8 cellular contexts compared by ENCODE assay signal in genomic region chr14:102363182-102363952, GRCh38. TPM values are rescaled to one million over a fixed set of nuclear protein-coding genes. Genes with fewer than 3 reads are reported as not detected.
DNase-seq lines count a peak whose midpoint lies in the region; ATAC-seq and TF ChIP-seq lines count a peak whose summit lies in the region.

No MANE protein-coding gene starts in this region.

- H3K36me3 Mint-ChIP-seq in naive B cell, result no peaks in the 10 kb centered on the region

- peak; percentile 30 for DNase-seq in ELF-1 (ENCODE audit: low read depth, low spot score)
- DNase-seq in IMR-90, result peak; percentile 50
- peak; percentile 42 to 50 for DNase-seq in activated CD4-positive, alpha-beta T cell treated with anti-CD3 and anti-CD28 coated beads, Interleukin-2, amount 50 U/mL, for 48 hours
- DNase-seq in esophagus muscularis mucosa (ENCODE audit: extremely low spot score), result no peak
- DNase-seq in naive B cell, result no peak
- DNase-seq in epidermal melanocyte (ENCODE audit: insufficient read length, low spot score), result no peak

- H3K27me3 ChIP-seq in IMR-90 (ENCODE audit: control insufficient read depth, insufficient read depth, low read length), result no peaks in the 10 kb centered on the region
- no peaks in the 10 kb centered on the region for H3K27me3 ChIP-seq in esophagus muscularis mucosa
- no peaks in the 10 kb centered on the region for H3K27me3 ChIP-seq in thymus (ENCODE audit: control insufficient read depth, insufficient read depth)

- dilution Hi-C loops in IMR-90 (cut with HindIII; ENCODE audit: low sequenced_read_pairs, unreplicated experiment), result no loop called here

- peak overlapping the region; percentile 14 for H4K5ac ChIP-seq in IMR-90 (ENCODE audit: low read depth, low read length)

- peak overlapping the region; percentile 17 to 44; a peak in 2 of 4 replicates for H4K8ac ChIP-seq in IMR-90 (ENCODE audit: low read depth in 2 of 2, low read length in 2 of 2)

- peaks cover 6% of the 10 kb centered on the region for H3K36me3 ChIP-seq in IMR-90 (ENCODE audit: control insufficient read depth, insufficient read depth, low read length)
- peaks cover 5 to 18% (median 11%) of the 10 kb centered on the region in 4 donors for H3K36me3 ChIP-seq in esophagus muscularis mucosa
- peaks cover 4% of the 10 kb centered on the region for H3K36me3 ChIP-seq in thymus (ENCODE audit: control insufficient read depth, insufficient read depth)

- peak overlapping the region; percentile 36 for H2BK5ac ChIP-seq in IMR-90 (ENCODE audit: low read depth, low read length, poor library complexity, severe bottlenecking)

- peak overlapping the region; percentile 42 for H3K56ac ChIP-seq in IMR-90 (ENCODE audit: extremely low read depth, insufficient read depth, low read length)

- H3K4me3 Mint-ChIP-seq in naive B cell, result no peak overlapping the region

- peak overlapping the region; percentile 83 for H2AK9ac ChIP-seq in IMR-90 (replicated peaks; ENCODE audit: low read depth, low read length, poor library complexity)

- TF ChIP-seq POLR2A in IMR-90 (IDR thresholded peaks at IDR 0.05; ENCODE audit: low read depth, low read length), result no peak
- TF ChIP-seq POLR2A in esophagus muscularis mucosa (IDR thresholded peaks at IDR 0.05; ENCODE audit: low read depth), result no peak

- H3K9me3 ChIP-seq in IMR-90 (ENCODE audit: control insufficient read depth, insufficient read depth, low read length) (no peaks in the 10 kb centered on the region), esophagus muscularis mucosa (no peaks in the 10 kb centered on the region), thymus (ENCODE audit: control insufficient read depth) (no peaks in the 10 kb centered on the region)

- H3K18ac ChIP-seq in IMR-90 (ENCODE audit: low read depth, low read length), result 0 out of 2 replicates have a peak overlapping the region, but pooled peaks have one; percentile 6

- TF ChIP-seq CTCF in IMR-90 (conservative IDR thresholded peaks at IDR 0.05; ENCODE audit: low read depth, low read length), result no peak
- no peak for TF ChIP-seq CTCF in esophagus muscularis mucosa (IDR thresholded peaks at IDR 0.05)

- peak overlapping the region; percentile 56; the same call in 1 of the 2 replicates for H2AK5ac ChIP-seq in IMR-90 (ENCODE audit: low read depth, low read length)

- peaks cover 26 to 33% (median 26%) of the 10 kb centered on the region in 3 donors for H3K4me1 Mint-ChIP-seq in naive B cell

- peak overlapping the region; percentile 89 for H3K23ac ChIP-seq in IMR-90 (ENCODE audit: low read depth, low read length)

- H4K20me1 ChIP-seq in IMR-90 (ENCODE audit: insufficient read depth, low read length), result peaks cover 14% of the 10 kb centered on the region

- peaks cover 15% of the 10 kb centered on the region for H3K9me1 ChIP-seq in IMR-90 (ENCODE audit: insufficient read depth, low read length)

- H3K4me1 ChIP-seq in IMR-90 (ENCODE audit: control insufficient read depth, insufficient read depth, low read length) (peaks cover 7% of the 10 kb centered on the region), esophagus muscularis mucosa (peaks cover 21 to 51% (median 44%) of the 10 kb centered on the region in 4 donors), thymus (ENCODE audit: control insufficient read depth, insufficient read depth, low read length) (peaks cover 16% of the 10 kb centered on the region)

- peak overlapping the region; percentile 79 for H3K4ac ChIP-seq in IMR-90 (ENCODE audit: low read depth, low read length)

- intact Hi-C loops in IMR-90 (cut with micrococcal nuclease), result no loop called here
- intact Hi-C loops in esophagus muscularis mucosa (cut with DNase I), result no loop called here

- H3K4me3 ChIP-seq in IMR-90 (ENCODE audit: insufficient read depth, low read depth, low read length) (peak overlapping the region; percentile 90), esophagus muscularis mucosa (peak overlapping the region; percentile 80 to 95 (median 90)), thymus (ENCODE audit: low read length) (peak overlapping the region; percentile 95)

- no peak overlapping the region for H2BK120ac ChIP-seq in IMR-90 (ENCODE audit: low read depth, low read length)

- CTCF ChIA-PET in IMR-90 (lab: Yijun Ruan, JAX), result no interaction called here

- no peak overlapping the region for H2BK15ac ChIP-seq in IMR-90 (ENCODE audit: low read depth, low read length)

- H3K79me1 ChIP-seq in IMR-90 (ENCODE audit: low read depth in 1 of 2, low read length in 2 of 2), result peaks cover 59 to 78% of the 10 kb centered on the region in 2 experiments

- H3K27ac ChIP-seq in IMR-90 (ENCODE audit: insufficient read depth, low read length) (peak overlapping the region; percentile 74), esophagus muscularis mucosa (replicated peaks in 1 of 4) (peak overlapping the region; percentile 94 to 100 (median 98)), thymus (ENCODE audit: low read depth) (peak overlapping the region; percentile 46)

- no peaks in the 10 kb centered on the region for H3K9me3 Mint-ChIP-seq in naive B cell

- in situ Hi-C loops in IMR-90 (cut with MboI; ENCODE audit: low sequenced_read_pairs), result no loop called here

- POLR2A ChIA-PET in IMR-90 (lab: Charles Lee; ENCODE audit: unreplicated experiment), result interaction anchor here (0.6 kb wide), 2 partner anchors 55 to 1848 kb away, joined by 3 to 19 read pairs; no protein-coding TSS in a partner anchor

- BruUV-seq in IMR-90 (replicated peaks; lab: Mats Ljungman, UMichigan), result no TSS peak

- peak overlapping the region; percentile 96 for H2AFZ ChIP-seq in IMR-90 (replicated peaks; ENCODE audit: low read length, poor library complexity)

- H3K27ac Mint-ChIP-seq in naive B cell, result peak overlapping the region in 5 of 6 donors; percentile 90 to 97 (median 94)

- 0% methylated on average over 15 of the region's 53 CpGs; no CpG with 5 or more reads in 1 of the 2 experiments for WGBS in IMR-90 (ENCODE audit: extremely low coverage in 2 of 2, insufficient read length in 1 of 2), 2 experiments
- 14% methylated on average over 7 of the region's 53 CpGs for WGBS in esophagus muscularis mucosa
- WGBS in thymus, result 6% methylated on average over 53 of the region's 53 CpGs

- peak overlapping the region; percentile 31; the same call in 1 of the 2 replicates for H4K91ac ChIP-seq in IMR-90 (ENCODE audit: insufficient read depth, low read depth, low read length)

- ATAC-seq in GM21526 (IDR thresholded peaks at IDR 0.05; ENCODE audit: low FRiP score, unreplicated experiment) (peak; percentile 10), IMR-90 (ENCODE audit: low read depth) (peak; percentile 57), naive B cell (ENCODE audit: low read depth in 2 of 2) (peak; percentile 27 to 29)

- no peak overlapping the region for H2BK20ac ChIP-seq in IMR-90 (ENCODE audit: low read depth, low read length)

- H3K9ac ChIP-seq in IMR-90 (ENCODE audit: low read depth, low read length), result peak overlapping the region; percentile 91

- no peak for TF ChIP-seq RAD21 in IMR-90 (IDR thresholded peaks at IDR 0.05; ENCODE audit: low read length)

- no peak for TF ChIP-seq EP300 in esophagus muscularis mucosa (IDR thresholded peaks at IDR 0.05)

- peak overlapping the region; percentile 93 for H3K14ac ChIP-seq in IMR-90 (replicated peaks; ENCODE audit: low read depth, low read length)

- no peaks in the 10 kb centered on the region for H3K27me3 Mint-ChIP-seq in naive B cell

- peak overlapping the region; percentile 98 for H3K4me2 ChIP-seq in IMR-90 (ENCODE audit: low read depth, low read length)

TF ChIP-seq in IMR-90, 13 proteins besides CTCF, POLR2A, EP300 and RAD21:
- TF ChIP-seq MAZ (IDR thresholded peaks at IDR 0.05; ENCODE audit: borderline replicate concordance, low read depth, low read length) (no peak), RFX5 (IDR thresholded peaks at IDR 0.05; ENCODE audit: low read depth, low read length) (no peak), MXI1 (IDR thresholded peaks at IDR 0.05; ENCODE audit: borderline replicate concordance, low read depth, low read length) (peak; percentile 5; the same call in 1 of the 2 replicates), RCOR1 (IDR thresholded peaks at IDR 0.05; ENCODE audit: insufficient replicate concordance, low read length) (no peak)

RNA-seq across cellular contexts. Expression of gene TECPR2, which starts 0.6 kb away (rescaled TPM):
- total RNA-seq in IMR-90 (2012; rRNA removed) (10.3 and 11.7 TPM in 2 replicates), esophagus muscularis mucosa (10 to 100 TPM; 28.7 to 54.8 (median 36.6) TPM)
- polyA plus RNA-seq in IMR-90 (2012; rRNA removed) (9.5 TPM in 2 replicates), naive B cell (ENCODE audit: low read depth in 6 of 6) (1 to 10 TPM; 2.3 to 6.6 (median 3.1) TPM), thymus (8.3 TPM)
- polyA plus RNA-seq in IMR-90 (2012; cell fraction: cytosol; rRNA removed), result 5.8 and 11.5 TPM in 2 replicates
- polyA plus RNA-seq in IMR-90 (2012; cell fraction: nucleus; rRNA removed; ENCODE audit: low replicate concordance), result 10.1 and 26.3 TPM in 2 replicates

RNA-seq across cellular contexts. Expression of gene CINP, which starts 0.7 kb away (rescaled TPM):
- total RNA-seq in IMR-90 (2012; rRNA removed) (41.9 and 55.3 TPM in 2 replicates), esophagus muscularis mucosa (10 to 100 TPM; 21.6 to 27.7 (median 25.4) TPM)
- polyA plus RNA-seq in IMR-90 (2012; rRNA removed) (53.2 and 56.4 TPM in 2 replicates), naive B cell (ENCODE audit: low read depth in 6 of 6) (10 to 100 TPM; 28.6 to 42.4 (median 34.9) TPM), thymus (33.4 TPM)
- 29.3 and 37.8 TPM in 2 replicates for polyA plus RNA-seq in IMR-90 (2012; cell fraction: cytosol; rRNA removed)
- polyA plus RNA-seq in IMR-90 (2012; cell fraction: nucleus; rRNA removed; ENCODE audit: low replicate concordance), result 10.9 and 21.3 TPM in 2 replicates

RNA-seq across cellular contexts. Expression of gene ZNF839, which starts 43.8 kb away (rescaled TPM):
- total RNA-seq in IMR-90 (2012; rRNA removed) (5.7 and 6.4 TPM in 2 replicates), esophagus muscularis mucosa (10 to 100 TPM in 2 of 4 donors, 1 to 10 TPM in 2; 7.6 to 12.5 (median 9.5) TPM)
- polyA plus RNA-seq in IMR-90 (2012; rRNA removed) (9.8 and 10.7 TPM in 2 replicates), naive B cell (ENCODE audit: low read depth in 6 of 6) (10 to 100 TPM in 1 of 6 donors, 1 to 10 TPM in 5; 4.5 to 10.5 (median 5.6) TPM), thymus (18.8 TPM)
- polyA plus RNA-seq in IMR-90 (2012; cell fraction: cytosol; rRNA removed), result 4.8 and 5.5 TPM in 2 replicates
- polyA plus RNA-seq in IMR-90 (2012; cell fraction: nucleus; rRNA removed; ENCODE audit: low replicate concordance), result 42.8 and 49.8 TPM in 2 replicates

RNA-seq across cellular contexts. Expression of gene MOK, which starts 58.4 kb away (rescaled TPM):
- total RNA-seq in IMR-90 (2012; rRNA removed) (16.8 and 24.4 TPM in 2 replicates), esophagus muscularis mucosa (10 to 100 TPM in 3 of 4 donors, 1 to 10 TPM in 1; 9.6 to 18.3 (median 10.7) TPM)
- polyA plus RNA-seq in IMR-90 (2012; rRNA removed) (48.1 and 48.5 TPM in 2 replicates), naive B cell (ENCODE audit: low read depth in 6 of 6) (1 to 10 TPM in 3 of 6 donors, under 1 TPM in 2, not detected in 1; 0.64 to 2.0 (median 1.2) TPM), thymus (9.0 TPM)
- polyA plus RNA-seq in IMR-90 (2012; cell fraction: cytosol; rRNA removed), result 22.5 and 28.2 TPM in 2 replicates
- 188 and 260 TPM in 2 replicates for polyA plus RNA-seq in IMR-90 (2012; cell fraction: nucleus; rRNA removed; ENCODE audit: low replicate concordance)

Comparison
In these comparisons a context has a peak if more than half of its experiments do, and no peak if none do; other contexts are left out.
1. DNase-seq: peak in ELF-1 (single experiment), IMR-90 (single experiment) and activated CD4-positive, alpha-beta T cell treated with anti-CD3 and anti-CD28 coated beads, Interleukin-2, amount 50 U/mL, for 48 hours (2 of 2); none in esophagus muscularis mucosa (single experiment), naive B cell (single experiment) and epidermal melanocyte (single experiment).
2. H3K27ac ChIP-seq: peak in every context shown above with its lines; median percentile 98 in esophagus muscularis mucosa; 74 in IMR-90; 46 in thymus.
3. Peak in every context shown above with its lines, with median percentiles within 50 percentile points of each other: ATAC-seq and H3K4me3 ChIP-seq.